ENCODE assay signal across 30 cellular contexts in the genomic region with DNA sequence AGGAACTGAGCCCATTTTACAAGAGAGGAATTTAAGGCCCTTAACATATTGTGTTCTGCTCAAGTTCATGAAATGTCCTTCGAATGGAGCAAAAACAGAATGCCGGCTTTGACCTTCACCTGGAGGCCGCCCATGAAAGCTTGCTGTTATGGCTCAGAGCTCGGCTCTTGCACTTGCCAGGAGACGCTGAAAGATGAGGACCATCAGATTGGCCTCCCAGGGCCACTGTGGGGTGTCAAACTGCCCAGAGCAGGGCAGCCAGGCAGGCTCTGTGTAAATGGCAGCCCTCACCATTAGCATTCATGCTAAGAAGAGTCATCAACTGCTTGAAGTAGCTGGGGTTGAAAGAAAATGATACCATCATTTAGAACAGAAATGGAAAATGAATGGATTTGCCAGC. TPM values are rescaled to one million over a fixed set of nuclear protein-coding genes. Genes with fewer than 3 reads are reported as not detected.
A peak's percentile ranks its signal among the peaks of the same experiment; 100 is the strongest.
DNase-seq lines count a peak whose midpoint lies in the region; ATAC-seq and FAIRE-seq lines count a peak whose summit lies in the region.
"Had no signal": no experiment of that assay in that cellular context is flagged by ENCODE, and none has a peak within 500 bp of the region (broad histone marks: within the 10 kb centered on the region; RNA-seq: fewer than 3 reads in every experiment).

No MANE protein-coding gene starts in this region.

- WGBS in small intestine, 3 donors, result 83 to 92% (median 86%) methylated on average over 5 of the region's 5 CpGs

- H3K4me1 ChIP-seq in small intestine (ENCODE audit: control insufficient read depth in 2 of 2, insufficient read depth in 1 of 2, low read depth in 1 of 2, low read length in 1 of 2), result no peaks in the 10 kb centered on the region
- H3K4me1 ChIP-seq: SJCRH30, testis, uterus had no signal

- no peak overlapping the region for H3K4me3 ChIP-seq in small intestine (ENCODE audit: low read depth in 1 of 2, low read length in 2 of 2)
- H3K4me3 ChIP-seq: SJCRH30, skin epidermis, testis, uterus had no signal

- FAIRE-seq in small intestine (lab: Jason Lieb, UNC), result no peak
- FAIRE-seq: A204.1, RCC 7860 had no signal

- H3K4me3 Mint-ChIP-seq in activated T-cell treated with anti-CD3 and anti-CD28 coated beads, Interleukin-2, amount 50 U/mL, for 4 hours, result no peak overlapping the region
- H3K4me3 Mint-ChIP-seq: activated naive CD4-positive, alpha-beta T cell treated with anti-CD3 and anti-CD28 coated beads, Interleukin-2, amount 10 ng/mL, durations not matched to agents 7 days and 5 days; IgD-negative memory B cell; T-helper 17 cell had no signal

- H3K4me1 Mint-ChIP-seq in activated T-cell treated with anti-CD3 and anti-CD28 coated beads, Interleukin-2, amount 50 U/mL, for 4 hours (ENCODE audit: low read depth), result peaks cover 19% of the 10 kb centered on the region

- no peaks in the 10 kb centered on the region for H3K27me3 Mint-ChIP-seq in activated T-cell treated with anti-CD3 and anti-CD28 coated beads, Interleukin-2, amount 50 U/mL, for 4 hours (ENCODE audit: low read depth)
- H3K27me3 Mint-ChIP-seq: activated naive CD4-positive, alpha-beta T cell treated with anti-CD3 and anti-CD28 coated beads, Interleukin-2, amount 10 ng/mL, durations not matched to agents 7 days and 5 days; IgD-negative memory B cell; T-helper 17 cell had no signal

- H3K9me3 Mint-ChIP-seq in activated T-cell treated with anti-CD3 and anti-CD28 coated beads, Interleukin-2, amount 50 U/mL, for 4 hours, result no peaks in the 10 kb centered on the region
- H3K9me3 Mint-ChIP-seq: IgD-negative memory B cell had no signal

- no peak for ATAC-seq in activated T-cell treated with anti-CD3 and anti-CD28 coated beads, Interleukin-2, amount 50 U/mL, for 4 hours
- no peak for ATAC-seq in stimulated activated naive CD8-positive, alpha-beta T cell treated with anti-CD3 and anti-CD28 coated beads, Interleukin-15, Interleukin-2, amounts not matched to agents 100 U/mL and 50 U/mL, for 24 hours
- ATAC-seq in GM21423 (IDR thresholded peaks at IDR 0.05; ENCODE audit: unreplicated experiment), result no peak
- ATAC-seq: HCT116, left cardiac atrium, T-helper 17 cell had no signal

- H3K36me3 ChIP-seq in small intestine (ENCODE audit: control insufficient read depth in 2 of 2, insufficient read depth in 2 of 2, low read length in 2 of 2), result no peaks in the 10 kb centered on the region
- H3K36me3 ChIP-seq: uterus had no signal

- peaks cover 56% of the 10 kb centered on the region for H3K36me3 Mint-ChIP-seq in activated T-cell treated with anti-CD3 and anti-CD28 coated beads, Interleukin-2, amount 50 U/mL, for 4 hours (ENCODE audit: insufficient read depth)

- no peak overlapping the region for H3K27ac ChIP-seq in small intestine (ENCODE audit: low read depth in 1 of 2, low read length in 1 of 2)
- H3K27ac ChIP-seq: epithelial cell of prostate, SJCRH30, skin epidermis, testis, uterus had no signal

- no peaks in the 10 kb centered on the region for H3K27me3 ChIP-seq in small intestine (ENCODE audit: control insufficient read depth in 2 of 2, insufficient read depth in 2 of 2, low read length in 2 of 2)
- H3K27me3 ChIP-seq: SJCRH30, testis, uterus had no signal

- DNase-seq in activated T-cell treated with anti-CD3 and anti-CD28 coated beads, Interleukin-2, amount 50 U/mL, for 1 hour, result peak; percentile 18
- DNase-seq in activated T-cell treated with anti-CD3 and anti-CD28 coated beads, Interleukin-2, amount 50 U/mL, for 4 hours, result no peak
- peak; percentile 45 for DNase-seq in activated CD8-positive, alpha-beta memory T cell treated with anti-CD3 and anti-CD28 coated beads, Interleukin-2, amount 50 U/mL, for 48 hours
- DNase-seq in islet precursor cell (peak; percentile 19), small intestine (no peak), DMS114 treated with DMSO at 0.1 percent for 48 hours (lab: John Stamatoyannopoulos, UW; ENCODE audit: unreplicated experiment) (no peak)
- DNase-seq in stimulated activated naive CD8-positive, alpha-beta T cell treated with anti-CD3 and anti-CD28 coated beads, Interleukin-15, Interleukin-2, amounts not matched to agents 100 U/mL and 50 U/mL, for 24 hours, result peak; percentile 1
- DNase-seq: activated CD4-positive, alpha-beta T cell treated with anti-CD3 and anti-CD28 coated beads for 4 hours; activated naive CD4-positive, alpha-beta T cell treated with anti-CD3 and anti-CD28 coated beads, Interleukin-2, amount 10 ng/mL, durations not matched to agents 7 days and 5 days; activated T-cell treated with anti-CD3 and anti-CD28 coated beads for 4 hours; AML-193; DMS79 treated with DMSO at 0.1 percent for 48 hours; left cardiac atrium; mammary epithelial cell; NCI-H1092 treated with DMSO at 0.1 percent for 48 hours; NCI-H2029; NCI-H2227 treated with DMSO at 0.1 percent for 48 hours; nucleus accumbens; SJCRH30; stimulated activated CD4-positive, alpha-beta T cell treated with anti-CD3 and anti-CD28 coated beads, Interleukin-2, amount 100 ng/mL, for 24 hours; testis; uterus had no signal

- no peaks in the 10 kb centered on the region for H3K9me3 ChIP-seq in small intestine (ENCODE audit: control insufficient read depth, low read depth)
- H3K9me3 ChIP-seq: SJCRH30, testis had no signal

RNA-seq across cellular contexts. Expression of gene IL21R, which starts 39.3 kb away (rescaled TPM):
- 10 to 100 TPM; 90.7 to 94.9 (median 91.4) TPM for total RNA-seq in activated T-cell treated with anti-CD3 and anti-CD28 coated beads, Interleukin-2, amount 50 U/mL, for 4 hours
- under 1 TPM; under 0.01 to 0.85 (median 0.22) TPM for polyA plus RNA-seq in small intestine

Comparison
In these comparisons a context has a peak if more than half of its experiments do, and no peak if none do; other contexts are left out.
1. DNase-seq: peak in activated T-cell treated with anti-CD3 and anti-CD28 coated beads, Interleukin-2, amount 50 U/mL, for 1 hour (single experiment), activated CD8-positive, alpha-beta memory T cell treated with anti-CD3 and anti-CD28 coated beads, Interleukin-2, amount 50 U/mL, for 48 hours (single experiment), islet precursor cell (single experiment) and stimulated activated naive CD8-positive, alpha-beta T cell treated with anti-CD3 and anti-CD28 coated beads, Interleukin-15, Interleukin-2, amounts not matched to agents 100 U/mL and 50 U/mL, for 24 hours (single experiment); none in activated T-cell treated with anti-CD3 and anti-CD28 coated beads, Interleukin-2, amount 50 U/mL, for 4 hours (single experiment), small intestine (single experiment) and DMS114 treated with DMSO at 0.1 percent for 48 hours (single experiment).